In the genomic region with DNA sequence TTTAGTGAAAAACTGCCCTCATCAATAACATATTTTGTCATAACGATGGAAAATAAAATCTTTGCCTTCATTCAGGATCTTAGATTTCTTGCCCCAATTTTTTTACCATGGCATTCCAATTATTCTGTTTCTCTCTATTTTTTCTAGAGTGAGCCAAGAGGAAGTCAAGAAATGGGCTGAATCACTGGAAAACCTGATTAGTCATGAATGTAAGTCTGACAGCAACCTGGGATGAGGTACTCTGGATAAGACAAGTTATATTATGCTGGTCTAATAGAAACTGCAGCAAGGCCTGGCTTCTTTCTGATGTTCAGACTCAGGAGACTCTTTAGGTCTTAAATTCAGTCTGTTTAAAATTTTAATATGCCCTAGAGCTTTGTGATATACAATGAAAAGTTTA, we compare ENCODE assay signal across 19 cellular contexts. TPM values are rescaled to one million over a fixed set of nuclear protein-coding genes. Genes with fewer than 3 reads are reported as not detected.
DNase-seq lines count a peak whose midpoint lies in the region; ATAC-seq, FAIRE-seq and TF ChIP-seq lines count a peak whose summit lies in the region.
"Had no signal": no experiment of that assay in that cellular context is flagged by ENCODE, and none has a peak within 500 bp of the region (broad histone marks: within the 10 kb centered on the region; RNA-seq: fewer than 3 reads in every experiment).

No MANE protein-coding gene starts in this region.

- H3K27me3 Mint-ChIP-seq in HFFc6 (ENCODE audit: insufficient read depth) = no peaks in the 10 kb centered on the region; the same call in 1 of the 2 replicates
- no peaks in the 10 kb centered on the region for H3K27me3 Mint-ChIP-seq in astrocyte (ENCODE audit: low read depth, unreplicated experiment)
- H3K27me3 Mint-ChIP-seq in T-cell = peaks cover 40 to 59% of the 10 kb centered on the region in 2 donors

- H3K9me3 Mint-ChIP-seq in HFFc6 (no peaks in the 10 kb centered on the region), astrocyte (ENCODE audit: unreplicated experiment) (peaks cover 1% of the 10 kb centered on the region), T-cell (peaks cover 0 to 2% (median 0%) of the 10 kb centered on the region in 3 donors)
- H3K9me3 Mint-ChIP-seq: GM23338 had no signal

- H3K27ac Mint-ChIP-seq in HFFc6 (peak overlapping the region; percentile 56), astrocyte (ENCODE audit: unreplicated experiment) (peak overlapping the region; percentile 50), T-cell (no peak overlapping the region)
- H3K27ac Mint-ChIP-seq: GM23338 had no signal

- POLR2A ChIA-PET in T-cell (lab: Charles Lee) = no interaction called here

- H3K36me3 Mint-ChIP-seq in HFFc6 (ENCODE audit: low read depth) (peaks cover 52% of the 10 kb centered on the region), astrocyte (ENCODE audit: low read depth, unreplicated experiment) (peaks cover 6% of the 10 kb centered on the region), T-cell (no peaks in the 10 kb centered on the region)

- CTCF ChIA-PET in T-cell (lab: Charles Lee) = no interaction called here

- H3K27me3 ChIP-seq in astrocyte (ENCODE audit: insufficient read depth, low read length) (no peaks in the 10 kb centered on the region), thoracic aorta (replicated peaks; ENCODE audit: insufficient read depth) (no peaks in the 10 kb centered on the region)

- H3K4me3 ChIP-seq in astrocyte (ENCODE audit: insufficient read depth, low read depth, low read length) = peak overlapping the region; percentile 87
- peak overlapping the region; percentile 70 for H3K4me3 ChIP-seq in fibroblast of the aortic adventitia (ENCODE audit: low read depth, low read length)
- H3K4me3 ChIP-seq in thoracic aorta = no peak overlapping the region
- H3K4me3 ChIP-seq: BLaER1 treated with 17β-estradiol and CSF1 and Interleukin-3, amounts not matched to agents 10 nM and 100 nM; GM23338; thyroid gland had no signal

- no peak for FAIRE-seq in astrocyte (lab: Jason Lieb, UNC)
- FAIRE-seq: HTR-8/SVneo had no signal

- H3K4me1 ChIP-seq in astrocyte (ENCODE audit: insufficient read depth, low read length) (peaks cover 29% of the 10 kb centered on the region), thoracic aorta (ENCODE audit: control insufficient read depth in 1 of 2, low read depth in 2 of 2) (peaks cover 6 to 56% of the 10 kb centered on the region in 2 donors)
- H3K4me1 ChIP-seq: parathyroid adenoma, thyroid gland had no signal

- no peak overlapping the region for H2AFZ ChIP-seq in astrocyte (ENCODE audit: low read depth, low read length)
- H2AFZ ChIP-seq: parathyroid adenoma had no signal

- peak overlapping the region; percentile 91 for H3K9ac ChIP-seq in astrocyte (ENCODE audit: low read length)
- H3K9ac ChIP-seq: BLaER1 treated with 17β-estradiol and CSF1 and Interleukin-3, amounts not matched to agents 10 nM and 100 nM; parathyroid adenoma had no signal

- H3K36me3 ChIP-seq in astrocyte (ENCODE audit: insufficient read depth, low read length) = peaks cover 44% of the 10 kb centered on the region
- peaks cover 15% of the 10 kb centered on the region for H3K36me3 ChIP-seq in thoracic aorta
- H3K36me3 ChIP-seq: BLaER1 treated with 17β-estradiol and CSF1 and Interleukin-3, amounts not matched to agents 10 nM and 100 nM; thyroid gland had no signal

- H3K4me1 Mint-ChIP-seq in HFFc6 (ENCODE audit: low read depth) (peaks cover 81% of the 10 kb centered on the region), astrocyte (ENCODE audit: low read depth, unreplicated experiment) (peaks cover 16% of the 10 kb centered on the region), T-cell (no peaks in the 10 kb centered on the region)

- no peak for ATAC-seq in thoracic aorta (ENCODE audit: insufficient number of reproducible peaks, low FRiP score, low read depth)
- no peak for ATAC-seq in HG03280 (IDR thresholded peaks at IDR 0.05; ENCODE audit: unreplicated experiment)
- no peak for ATAC-seq in GM19035 (IDR thresholded peaks at IDR 0.05; ENCODE audit: unreplicated experiment)
- no peak for ATAC-seq in T-cell (replicated peaks in 1 of 4)
- ATAC-seq: GM23338, left ventricle myocardium superior had no signal

- DNase-seq in HFFc6 (peak; percentile 42), astrocyte (ENCODE audit: low read depth) (peak; percentile 73), fibroblast of the aortic adventitia (ENCODE audit: low read depth) (peak; percentile 69), thoracic aorta (ENCODE audit: low spot score) (no peak), T-cell (no peak)
- no peak for DNase-seq in activated CD4-positive, alpha-beta T cell treated with anti-CD3 and anti-CD28 coated beads, Interleukin-2, amount 50 U/mL, for 4 hours
- DNase-seq: activated gamma-delta T cell, left ventricle myocardium superior, NCI-H1694, SIG-M5, T-helper 9 cell, thyroid gland had no signal

- H3K27ac ChIP-seq in astrocyte (ENCODE audit: low read depth, low read length) (peak overlapping the region; percentile 72), thoracic aorta (peak overlapping the region; percentile 35 to 65)
- H3K27ac ChIP-seq: BLaER1 treated with 17β-estradiol and CSF1 and Interleukin-3, amounts not matched to agents 10 nM and 100 nM; parathyroid adenoma; thyroid gland had no signal

- H3K4me2 ChIP-seq in astrocyte (ENCODE audit: low read length) = peak overlapping the region; percentile 81
- H3K4me2 ChIP-seq: BLaER1 treated with 17β-estradiol and CSF1 and Interleukin-3, amounts not matched to agents 10 nM and 100 nM; GM23338 had no signal

- H3K4me3 Mint-ChIP-seq in HFFc6 (peak overlapping the region; percentile 90), astrocyte (ENCODE audit: unreplicated experiment) (no peak overlapping the region), T-cell (no peak overlapping the region)
- H3K4me3 Mint-ChIP-seq: GM23338 had no signal

- no peak for TF ChIP-seq CTCF in HFFc6 (IDR thresholded peaks at IDR 0.05)
- no peak for TF ChIP-seq CTCF in astrocyte (IDR thresholded peaks at IDR 0.05; ENCODE audit: insufficient read depth, low read depth, low read length)
- TF ChIP-seq CTCF in fibroblast of the aortic adventitia (IDR thresholded peaks at IDR 0.05; ENCODE audit: insufficient read depth, low read length) = no peak
- TF ChIP-seq CTCF in thoracic aorta (IDR thresholded peaks at IDR 0.05) = no peak

- H4K20me1 ChIP-seq in astrocyte (ENCODE audit: insufficient read depth, low read length) = peaks cover 38% of the 10 kb centered on the region
- H4K20me1 ChIP-seq: BLaER1 treated with 17β-estradiol and CSF1 and Interleukin-3, amounts not matched to agents 10 nM and 100 nM had no signal

- peaks cover 64% of the 10 kb centered on the region for H3K79me2 ChIP-seq in astrocyte (ENCODE audit: insufficient read depth, low read length)
- H3K79me2 ChIP-seq: parathyroid adenoma had no signal

- H3K9me3 ChIP-seq in astrocyte (ENCODE audit: insufficient read depth, low read depth, low read length) = no peaks in the 10 kb centered on the region
- no peaks in the 10 kb centered on the region for H3K9me3 ChIP-seq in thoracic aorta
- H3K9me3 ChIP-seq: BLaER1 treated with 17β-estradiol and CSF1 and Interleukin-3, amounts not matched to agents 10 nM and 100 nM; thyroid gland had no signal

RNA-seq across cellular contexts. Expression of a gene that starts 3.5 kb away (rescaled TPM):
- 10 to 100 TPM; 32.3 to 48.6 (median 37.3) TPM for total RNA-seq in HFFc6 (2021; fragmentation: NEBNext Ultra II Directional; extraction: Animal tissue kit (Norgen Biotek cat#: 25700))
- total RNA-seq in astrocyte (16.2 and 23.8 TPM in 2 replicates), fibroblast of the aortic adventitia (ENCODE audit: low replicate concordance) (255 and 538 TPM in 2 replicates), thoracic aorta (10 to 100 TPM; 32.6 to 52.0 TPM), T-cell (not detected)
- total RNA-seq: NCI-H460 had no signal

Comparison
In these comparisons a context has a peak if more than half of its experiments do, and no peak if none do; other contexts are left out.
1. DNase-seq: peak in HFFc6 (single experiment), astrocyte (single experiment) and fibroblast of the aortic adventitia (single experiment); none in thoracic aorta (single experiment), activated CD4-positive, alpha-beta T cell treated with anti-CD3 and anti-CD28 coated beads, Interleukin-2, amount 50 U/mL, for 4 hours (0 of 2) and T-cell (0 of 34).
2. H3K27ac Mint-ChIP-seq: peak in HFFc6 (single experiment) and astrocyte (single experiment); none in T-cell (0 of 2).
3. RNA of a gene that starts 3.5 kb away (total RNA-seq): 255 to 538 TPM in fibroblast of the aortic adventitia, 32.6 to 52.0 TPM in thoracic aorta, 32.3 to 48.6 TPM in HFFc6 and 16.2 to 23.8 TPM in astrocyte; not detected in T-cell; every median in the first group is over 10 times any median in the second.